In the genomic region with DNA sequence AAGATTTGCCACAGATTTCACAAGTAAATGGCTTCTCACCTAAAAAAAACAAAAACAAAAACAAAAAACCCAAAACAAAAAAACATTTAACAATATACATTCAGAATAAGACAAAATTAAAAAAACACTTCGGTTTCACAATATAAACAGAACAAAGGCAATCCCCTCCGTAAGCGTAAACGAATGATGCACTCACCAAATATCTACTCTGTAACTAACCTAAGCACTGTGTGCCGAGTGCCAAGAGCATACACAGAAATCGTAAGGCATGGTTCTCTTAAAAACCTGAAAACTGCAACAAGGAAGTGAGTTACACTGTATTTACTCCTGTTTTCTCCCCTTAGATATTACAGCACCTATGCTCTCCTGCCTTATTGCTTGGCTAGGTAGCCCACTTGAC, we compare ENCODE assay signal across 17 cellular contexts.
"Had no signal": no experiment of that assay in that cellular context is flagged by ENCODE, and none has a peak within 500 bp of the region (broad histone marks: within the 10 kb centered on the region; RNA-seq: fewer than 3 reads in every experiment).

No MANE protein-coding gene starts in this region.

- H3K9me3 Mint-ChIP-seq: activated naive CD4-positive, alpha-beta T cell treated with anti-CD3 and anti-CD28 coated beads for 36 hours; neural progenitor cell; stimulated activated naive CD8-positive, alpha-beta T cell treated with anti-CD3 and anti-CD28 coated beads, Interleukin-15, amount 100 ng/mL, for 72 hours; WTC11 had no signal

- H3K36me3 ChIP-seq: breast epithelium had no signal

- H3K4me3 Mint-ChIP-seq: activated naive CD4-positive, alpha-beta T cell treated with anti-CD3 and anti-CD28 coated beads for 36 hours; neural progenitor cell; stimulated activated naive CD8-positive, alpha-beta T cell treated with anti-CD3 and anti-CD28 coated beads, Interleukin-15, amount 100 ng/mL, for 72 hours; WTC11 had no signal

- H3K4me2 ChIP-seq: neural progenitor cell had no signal

- H3K27me3 Mint-ChIP-seq: stimulated activated naive CD8-positive, alpha-beta T cell treated with anti-CD3 and anti-CD28 coated beads, Interleukin-15, amount 100 ng/mL, for 72 hours had no signal

- H2AFZ ChIP-seq: neural progenitor cell had no signal

- H3K9ac ChIP-seq: neural progenitor cell had no signal

- ATAC-seq: gastroesophageal sphincter; heart left ventricle; stimulated activated naive CD8-positive, alpha-beta T cell treated with anti-CD3 and anti-CD28 coated beads, Interleukin-15, amount 100 ng/mL, for 72 hours; WTC11 had no signal

- H3K27me3 ChIP-seq: adrenal gland, breast epithelium, gastroesophageal sphincter, heart left ventricle, neural progenitor cell, right atrium auricular region, suprapubic skin, transverse colon had no signal

- H3K27ac Mint-ChIP-seq: neural progenitor cell had no signal

- H3K4me1 ChIP-seq: adrenal gland, breast epithelium, neural progenitor cell, prostate gland had no signal

- DNase-seq: activated CD4-positive, alpha-beta T cell treated with anti-CD3 and anti-CD28 coated beads for 48 hours; activated naive CD4-positive, alpha-beta T cell treated with anti-CD3 and anti-CD28 coated beads for 36 hours; heart left ventricle; kidney glomerular epithelial cell; left ventricle myocardium inferior; mammary epithelial cell; stimulated activated naive CD8-positive, alpha-beta T cell treated with anti-CD3 and anti-CD28 coated beads, Interleukin-15, amount 100 ng/mL, for 72 hours; transverse colon had no signal

- H3K4me3 ChIP-seq: adrenal gland, breast epithelium, coronary artery, gastroesophageal sphincter, heart left ventricle, left ventricle myocardium inferior, neural progenitor cell, prostate gland, right atrium auricular region, suprapubic skin, transverse colon had no signal

- H3K27ac ChIP-seq: adrenal gland, breast epithelium, coronary artery, gastroesophageal sphincter, heart left ventricle, left ventricle myocardium inferior, neural progenitor cell, prostate gland, right atrium auricular region, suprapubic skin had no signal

- H3K9me3 ChIP-seq: adrenal gland, breast epithelium, gastroesophageal sphincter, heart left ventricle, left ventricle myocardium inferior, prostate gland, right atrium auricular region, suprapubic skin, transverse colon had no signal
